8 cellular contexts compared by ENCODE assay signal in the genomic region with DNA sequence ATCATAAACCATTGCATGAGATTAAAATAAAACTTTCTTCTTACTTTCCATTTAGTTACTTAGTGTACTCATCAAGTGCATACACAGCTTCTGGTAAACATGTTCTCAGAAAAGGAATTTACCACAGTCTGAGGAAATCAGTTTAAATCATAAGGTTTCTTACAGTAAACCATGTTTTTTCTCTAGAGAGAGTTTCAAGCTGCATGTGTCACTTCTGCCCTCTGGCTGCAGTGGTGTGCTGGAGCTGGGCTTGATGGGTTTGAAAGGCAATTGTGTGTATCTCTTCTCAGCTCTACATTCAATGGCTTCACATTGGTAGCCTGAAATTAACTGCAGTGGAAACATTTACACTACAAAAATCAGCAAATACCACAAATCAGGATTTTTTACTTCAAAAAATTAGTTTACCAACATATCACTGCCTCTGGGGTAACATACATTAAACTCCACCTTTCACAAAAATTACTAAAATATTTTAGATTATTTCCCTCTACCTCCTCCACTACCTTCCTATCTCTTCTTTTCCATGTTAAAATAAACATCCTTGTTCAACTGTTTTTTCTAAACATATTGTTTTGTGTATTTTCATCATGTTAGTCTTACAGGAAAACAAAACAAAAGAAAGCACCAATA.
DNase-seq lines count a peak whose midpoint lies in the region; ATAC-seq and TF ChIP-seq lines count a peak whose summit lies in the region.

No MANE protein-coding gene starts in this region.

- H3K23ac ChIP-seq in neuronal stem cell (ENCODE audit: low read depth, low read length, poor library complexity), result no peak overlapping the region

- H3K9me3 Mint-ChIP-seq in activated naive CD4-positive, alpha-beta T cell treated with anti-CD3 and anti-CD28 coated beads, Interleukin-2, amount 10 ng/mL, durations not matched to agents 7 days and 5 days, result no peaks in the 10 kb centered on the region

- H4K91ac ChIP-seq in neuronal stem cell (ENCODE audit: low read depth, low read length, poor library complexity), result no peak overlapping the region

- H4K8ac ChIP-seq in neuronal stem cell (ENCODE audit: low read depth, low read length), result no peak overlapping the region

- no peaks in the 10 kb centered on the region for H3K36me3 ChIP-seq in neuronal stem cell (replicated peaks in 1 of 2; ENCODE audit: control insufficient read depth in 2 of 2, insufficient read depth in 2 of 2, low read length in 2 of 2)

- no peak overlapping the region for H3K4me3 ChIP-seq in GM12865 (ENCODE audit: low read depth, low read length)
- H3K4me3 ChIP-seq in dorsolateral prefrontal cortex, result no peak overlapping the region
- no peak overlapping the region for H3K4me3 ChIP-seq in neuronal stem cell (ENCODE audit: low read length in 2 of 2)

- no peak overlapping the region for H3K4me3 Mint-ChIP-seq in activated naive CD4-positive, alpha-beta T cell treated with anti-CD3 and anti-CD28 coated beads, Interleukin-2, amount 10 ng/mL, durations not matched to agents 7 days and 5 days

- H3K27me3 Mint-ChIP-seq in activated naive CD4-positive, alpha-beta T cell treated with anti-CD3 and anti-CD28 coated beads, Interleukin-2, amount 10 ng/mL, durations not matched to agents 7 days and 5 days, result no peaks in the 10 kb centered on the region

- no peak overlapping the region for H3K4me2 ChIP-seq in neuronal stem cell (ENCODE audit: insufficient read depth, low read length, poor library complexity, severe bottlenecking)

- intact Hi-C loops in dorsolateral prefrontal cortex (cut with DNase I), result loop anchor here (2.0 to 10.0 kb wide), 5 partner anchors 121 to 365 kb away; no protein-coding TSS in a partner anchor

- no peaks in the 10 kb centered on the region for H3K79me1 ChIP-seq in neuronal stem cell (ENCODE audit: low read depth, low read length)

- DNase-seq in GM12865 (ENCODE audit: low read depth) (peak; percentile 21), M059J (ENCODE audit: low read depth) (peak; percentile 13), dorsolateral prefrontal cortex (peak; percentile 6 to 70 (median 55)), neuronal stem cell (ENCODE audit: low spot score) (no peak)
- no peak for DNase-seq in activated naive CD4-positive, alpha-beta T cell treated with anti-CD3 and anti-CD28 coated beads, Interleukin-2, amount 10 ng/mL, durations not matched to agents 7 days and 5 days

- H2BK12ac ChIP-seq in neuronal stem cell (ENCODE audit: low read length), result no peak overlapping the region

- no peaks in the 10 kb centered on the region for H3K27me3 ChIP-seq in dorsolateral prefrontal cortex
- no peaks in the 10 kb centered on the region for H3K27me3 ChIP-seq in neuronal stem cell (ENCODE audit: control insufficient read depth in 3 of 3, insufficient read depth in 3 of 3, low read depth in 1 of 3, low read length in 3 of 3)

- H2BK5ac ChIP-seq in neuronal stem cell (ENCODE audit: low read length), result no peak overlapping the region

- ATAC-seq in HG03108 (IDR thresholded peaks at IDR 0.05; ENCODE audit: unreplicated experiment) (no peak), GM19023 (IDR thresholded peaks at IDR 0.05; ENCODE audit: unreplicated experiment) (no peak), GM21381 (IDR thresholded peaks at IDR 0.05; ENCODE audit: unreplicated experiment) (no peak)

- H3K14ac ChIP-seq in neuronal stem cell (ENCODE audit: low read length), result no peak overlapping the region

- no peaks in the 10 kb centered on the region for H3K4me1 Mint-ChIP-seq in activated naive CD4-positive, alpha-beta T cell treated with anti-CD3 and anti-CD28 coated beads, Interleukin-2, amount 10 ng/mL, durations not matched to agents 7 days and 5 days

- no peak overlapping the region for H2BK120ac ChIP-seq in neuronal stem cell (ENCODE audit: low read depth, low read length)

- no peaks in the 10 kb centered on the region for H3K36me3 Mint-ChIP-seq in activated naive CD4-positive, alpha-beta T cell treated with anti-CD3 and anti-CD28 coated beads, Interleukin-2, amount 10 ng/mL, durations not matched to agents 7 days and 5 days

- H3K9ac ChIP-seq in neuronal stem cell (ENCODE audit: low read depth, low read length, poor library complexity), result no peak overlapping the region

- peak overlapping the region; percentile 59 for H2AFZ ChIP-seq in neuronal stem cell (ENCODE audit: low read length)

- H2BK15ac ChIP-seq in neuronal stem cell (ENCODE audit: low read length), result no peak overlapping the region

- no peak overlapping the region for H2AK5ac ChIP-seq in neuronal stem cell (ENCODE audit: low read depth, low read length)

- CTCF ChIA-PET in activated naive CD4-positive, alpha-beta T cell treated with anti-CD3 and anti-CD28 coated beads, Interleukin-2, amount 10 ng/mL, durations not matched to agents 7 days and 5 days (lab: Charles Lee), result no interaction called here

- H3K27ac ChIP-seq in dorsolateral prefrontal cortex, result no peak overlapping the region
- no peak overlapping the region for H3K27ac ChIP-seq in neuronal stem cell (replicated peaks; ENCODE audit: low read length)

- no peak overlapping the region for H3K27ac Mint-ChIP-seq in activated naive CD4-positive, alpha-beta T cell treated with anti-CD3 and anti-CD28 coated beads, Interleukin-2, amount 10 ng/mL, durations not matched to agents 7 days and 5 days

- no peaks in the 10 kb centered on the region for H3K4me1 ChIP-seq in neuronal stem cell (ENCODE audit: control insufficient read depth in 2 of 2, insufficient read depth in 1 of 2, low read depth in 1 of 2, low read length in 2 of 2)

- no peak overlapping the region for H3K18ac ChIP-seq in neuronal stem cell (ENCODE audit: low read length)

- TF ChIP-seq CTCF in GM12865 (IDR thresholded peaks at IDR 0.05; ENCODE audit: insufficient read depth, low read depth, low read length, missing control alignments), result peak; percentile 42
- peak; percentile 35 to 97 (median 75) for TF ChIP-seq CTCF in dorsolateral prefrontal cortex (IDR thresholded peaks at IDR 0.05 in 54 of 56, conservative IDR thresholded peaks at IDR 0.05 in 2 of 56; ENCODE audit: low read depth in 1 of 56, partially characterized antibody in 56 of 56)

- H3K4ac ChIP-seq in neuronal stem cell (ENCODE audit: low read length), result no peak overlapping the region

- H3K9me3 ChIP-seq in neuronal stem cell (replicated peaks in 1 of 2; ENCODE audit: control insufficient read depth in 2 of 2, insufficient read depth in 1 of 2, low read depth in 1 of 2, low read length in 2 of 2), result peaks cover 0 to 3% of the 10 kb centered on the region in 2 donors

Comparison
In these comparisons a context has a peak if more than half of its experiments do, and no peak if none do; other contexts are left out.
1. DNase-seq: peak in GM12865 (single experiment), M059J (single experiment) and dorsolateral prefrontal cortex (10 of 10); none in neuronal stem cell (single experiment) and activated naive CD4-positive, alpha-beta T cell treated with anti-CD3 and anti-CD28 coated beads, Interleukin-2, amount 10 ng/mL, durations not matched to agents 7 days and 5 days (single experiment).